8 cellular contexts compared by ENCODE assay signal in the genomic region with DNA sequence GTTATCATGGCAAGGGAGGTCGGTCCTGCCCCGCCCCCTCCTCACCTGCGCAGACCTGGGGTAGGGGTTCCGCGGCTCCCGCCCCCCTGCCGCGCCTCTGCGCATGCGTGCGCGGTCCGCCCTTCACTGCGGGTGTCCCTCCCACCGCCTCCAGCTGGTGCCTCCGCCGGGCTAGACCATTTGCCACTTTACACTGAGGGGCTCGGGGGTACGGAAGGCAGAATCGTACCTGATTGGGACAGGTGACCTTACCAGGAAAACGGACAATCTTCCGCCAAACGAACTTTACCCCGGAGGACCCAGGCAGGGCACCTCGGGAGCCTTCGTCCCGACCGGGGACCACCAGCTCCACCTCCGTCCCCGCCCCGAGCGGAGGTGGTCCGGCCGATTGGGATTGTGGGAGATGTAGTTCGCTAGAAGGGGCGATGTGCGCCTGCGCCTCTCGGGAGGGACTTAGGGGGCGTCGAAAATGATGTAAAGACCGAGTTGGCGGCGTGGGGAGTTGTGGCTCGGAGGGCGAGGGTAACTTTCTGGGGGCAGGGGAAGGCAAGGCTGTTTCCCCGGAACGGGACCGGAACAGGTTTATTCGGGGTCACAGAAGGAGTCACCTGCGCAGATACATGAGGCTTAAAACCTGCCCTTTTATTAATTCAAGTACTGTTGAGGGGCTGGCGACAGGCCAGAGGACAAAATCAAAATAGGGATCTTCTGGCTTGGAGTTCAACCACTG. TPM values are rescaled to one million over a fixed set of nuclear protein-coding genes. Genes with fewer than 3 reads are reported as not detected.
DNase-seq lines count a peak whose midpoint lies in the region; ATAC-seq, FAIRE-seq and TF ChIP-seq lines count a peak whose summit lies in the region.

A gene with protein sequence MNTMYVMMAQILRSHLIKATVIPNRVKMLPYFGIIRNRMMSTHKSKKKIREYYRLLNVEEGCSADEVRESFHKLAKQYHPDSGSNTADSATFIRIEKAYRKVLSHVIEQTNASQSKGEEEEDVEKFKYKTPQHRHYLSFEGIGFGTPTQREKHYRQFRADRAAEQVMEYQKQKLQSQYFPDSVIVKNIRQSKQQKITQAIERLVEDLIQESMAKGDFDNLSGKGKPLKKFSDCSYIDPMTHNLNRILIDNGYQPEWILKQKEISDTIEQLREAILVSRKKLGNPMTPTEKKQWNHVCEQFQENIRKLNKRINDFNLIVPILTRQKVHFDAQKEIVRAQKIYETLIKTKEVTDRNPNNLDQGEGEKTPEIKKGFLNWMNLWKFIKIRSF (minus strand): TSS at position 344 of the 730 bp plus-strand sequence. CDS start 2,323 bp downstream, outside the sequence.

- in situ Hi-C loops in GM13977 (cut with MboI; ENCODE audit: low pct_unique_long_range_greater_than_20kb, low sequenced_read_pairs, unreplicated experiment), result no loop called here

- peak; percentile 94 for DNase-seq in GM13977 (ENCODE audit: low spot score)
- DNase-seq in NCI-H1436 treated with DMSO at 0.1 percent for 48 hours (lab: John Stamatoyannopoulos, UW), result peak; percentile 45
- peak; percentile 85 to 93 (median 88) for DNase-seq in T-helper 1 cell
- peak; percentile 96 for DNase-seq in left ventricle myocardium superior
- DNase-seq in psoas muscle, result peak; percentile 94 to 95
- DNase-seq in urothelium cell line (ENCODE audit: low spot score), result peak; percentile 96

- TF ChIP-seq CTCF in GM13977 (IDR thresholded peaks at IDR 0.05; ENCODE audit: extremely low read depth, insufficient read depth, missing control alignments) (no peak), psoas muscle (IDR thresholded peaks at IDR 0.05) (no peak)

- peak within 1 kb of the TSS; percentile 78 for H3K4me3 ChIP-seq in psoas muscle

- peaks cover 0 to 15% of the 10 kb centered on the region in 2 donors for H3K36me3 ChIP-seq in psoas muscle (ENCODE audit: insufficient read depth in 1 of 2, low read depth in 1 of 2)

- ATAC-seq in HG02852 (IDR thresholded peaks at IDR 0.05; ENCODE audit: unreplicated experiment) (peak; percentile 98), left ventricle myocardium superior (peak; percentile 99), psoas muscle (peak; percentile 98 to 99 (median 98))

- intact Hi-C loops in left ventricle myocardium superior (cut with micrococcal nuclease), result no loop called here
- intact Hi-C loops in psoas muscle (cut with DNase I), result no loop called here

- H3K27me3 ChIP-seq in psoas muscle (ENCODE audit: insufficient read depth in 3 of 3, low read length in 2 of 3), result no peaks in the 10 kb centered on the region

- H3K27ac ChIP-seq in angular gyrus (ENCODE audit: low read depth, low read length), result peak within 1 kb of the TSS; percentile 95
- peak within 1 kb of the TSS; percentile 85 for H3K27ac ChIP-seq in psoas muscle

- FAIRE-seq in urothelium cell line (lab: Jason Lieb, UNC), result peak; percentile 92

- no peaks in the 10 kb centered on the region for H3K9me3 ChIP-seq in psoas muscle

- H3K4me1 ChIP-seq in psoas muscle, result no peaks in the 10 kb centered on the region

- 0% methylated on average over 52 of the region's 52 CpGs for WGBS in psoas muscle, 3 donors

RNA-seq across cellular contexts. Expression of the gene that starts here (rescaled TPM):
- 6.7 TPM for total RNA-seq in left ventricle myocardium superior
- 1 to 10 TPM; 3.0 to 4.5 (median 3.3) TPM for total RNA-seq in psoas muscle
- polyA plus RNA-seq in psoas muscle, result 1 to 10 TPM; 2.9 to 7.6 (median 2.9) TPM

Comparison
In these comparisons a context has a peak if more than half of its experiments do, and no peak if none do; other contexts are left out.
1. Peak in every context shown above with its lines: DNase-seq, ATAC-seq, H3K4me3 ChIP-seq and H3K27ac ChIP-seq.
2. DNase-seq: peak in every context shown above with its lines; median percentile 96 in left ventricle myocardium superior; 96 in urothelium cell line; 94 in psoas muscle; 94 in GM13977; 88 in T-helper 1 cell; 45 in NCI-H1436 treated with DMSO at 0.1 percent for 48 hours.